In genomic region chr1:23424171-23424959, GRCh38 we compare ENCODE assay signal across 8 cellular contexts. TPM values are rescaled to one million over a fixed set of nuclear protein-coding genes. Genes with fewer than 3 reads are reported as not detected.
DNase-seq lines count a peak whose midpoint lies in the region; ATAC-seq and TF ChIP-seq lines count a peak whose summit lies in the region.

Gene TCEA3 (minus strand): TSS chr1:23424748. CDS start chr1:23424633, 115 bp downstream.

- peak within 1 kb of the TSS; percentile 27 for H3K27ac Mint-ChIP-seq in activated naive CD8-positive, alpha-beta T cell treated with anti-CD3 and anti-CD28 coated beads for 36 hours

- peaks cover 19% of the 10 kb centered on the region for H3K4me1 Mint-ChIP-seq in activated naive CD8-positive, alpha-beta T cell treated with anti-CD3 and anti-CD28 coated beads for 36 hours

- H3K27ac ChIP-seq in 22Rv1 (peak within 1 kb of the TSS; percentile 77), skin epidermis (peak within 1 kb of the TSS in 19 of 21 experiments; percentile 55 to 89 (median 75))

- peak within 1 kb of the TSS; percentile 79 for H3K4me3 Mint-ChIP-seq in activated naive CD8-positive, alpha-beta T cell treated with anti-CD3 and anti-CD28 coated beads for 36 hours

- DNase-seq in NCI-H1105 treated with DMSO at 0.1 percent for 48 hours (lab: John Stamatoyannopoulos, UW): peak; percentile 48
- DNase-seq in activated naive CD8-positive, alpha-beta T cell treated with anti-CD3 and anti-CD28 coated beads for 36 hours: peak; percentile 23
- DNase-seq in OCI-M2 (lab: John Stamatoyannopoulos, UW; ENCODE audit: unreplicated experiment): no peak
- no peak for DNase-seq in SKM-1 (lab: John Stamatoyannopoulos, UW; ENCODE audit: unreplicated experiment)

- H3K36me3 Mint-ChIP-seq in activated naive CD8-positive, alpha-beta T cell treated with anti-CD3 and anti-CD28 coated beads for 36 hours: no peaks in the 10 kb centered on the region

- H3K9me3 Mint-ChIP-seq in activated naive CD8-positive, alpha-beta T cell treated with anti-CD3 and anti-CD28 coated beads for 36 hours: no peaks in the 10 kb centered on the region

- no peak for ATAC-seq in GM21576 (IDR thresholded peaks at IDR 0.05; ENCODE audit: unreplicated experiment)

- TF ChIP-seq CTCF in 22Rv1 (IDR thresholded peaks at IDR 0.05): no peak

- H3K4me3 ChIP-seq in iPS-11a (ENCODE audit: low read depth, low read length) (peak within 1 kb of the TSS; percentile 22), skin epidermis (peak within 1 kb of the TSS; percentile 43 to 55 (median 49))

- H3K27me3 Mint-ChIP-seq in activated naive CD8-positive, alpha-beta T cell treated with anti-CD3 and anti-CD28 coated beads for 36 hours: peaks cover 6% of the 10 kb centered on the region

RNA-seq across cellular contexts. Expression of gene TCEA3, which starts in this region (rescaled TPM):
- 1 to 10 TPM; 6.3 to 7.4 TPM for total RNA-seq in activated naive CD8-positive, alpha-beta T cell treated with anti-CD3 and anti-CD28 coated beads for 36 hours

Comparison
In these comparisons a context has a peak if more than half of its experiments do, and no peak if none do; other contexts are left out.
1. DNase-seq: peak in NCI-H1105 treated with DMSO at 0.1 percent for 48 hours (single experiment) and activated naive CD8-positive, alpha-beta T cell treated with anti-CD3 and anti-CD28 coated beads for 36 hours (single experiment); none in OCI-M2 (single experiment) and SKM-1 (single experiment).